In genomic region chr19:21505459-21506393, GRCh38 we compare ENCODE assay signal across 8 cellular contexts. TPM values are rescaled to one million over a fixed set of nuclear protein-coding genes. Genes with fewer than 3 reads are reported as not detected.
DNase-seq lines count a peak whose midpoint lies in the region; TF ChIP-seq lines count a peak whose summit lies in the region.

ZNF429 (plus strand) TSS chr19:21505602; CDS start chr19:21505772, 170 bp downstream.

- peak; percentile 85 for DNase-seq in GF-D8 (lab: John Stamatoyannopoulos, UW)
- DNase-seq in HEK293T (ENCODE audit: extremely low spot score), result peak; percentile 81
- peak; percentile 97 for DNase-seq in MV-4-11 (lab: John Stamatoyannopoulos, UW)
- DNase-seq in SK-N-DZ (ENCODE audit: low spot score), result peak; percentile 95
- DNase-seq in glomerular endothelial cell (ENCODE audit: extremely low read depth, low read depth, low spot score), result peak; percentile 25
- DNase-seq in nucleus accumbens (lab: John Stamatoyannopoulos, UW), result peak; percentile 45 to 97 (median 86)
- DNase-seq in superior temporal gyrus (ENCODE audit: extremely low spot score), result peak; percentile 98

- peaks cover 20% of the 10 kb centered on the region for H3K36me3 Mint-ChIP-seq in activated naive CD4-positive, alpha-beta T cell treated with anti-CD3 and anti-CD28 coated beads, Interleukin-2, amount 50 U/mL, for 24 hours

- H3K27me3 Mint-ChIP-seq in activated naive CD4-positive, alpha-beta T cell treated with anti-CD3 and anti-CD28 coated beads, Interleukin-2, amount 50 U/mL, for 24 hours, result no peaks in the 10 kb centered on the region

- peak within 1 kb of the TSS; percentile 98 for H3K27ac Mint-ChIP-seq in activated naive CD4-positive, alpha-beta T cell treated with anti-CD3 and anti-CD28 coated beads, Interleukin-2, amount 50 U/mL, for 24 hours

- CTCF ChIA-PET in HEK293T (lab: Yijun Ruan, JAX), result no interaction called here

- H3K4me1 Mint-ChIP-seq in activated naive CD4-positive, alpha-beta T cell treated with anti-CD3 and anti-CD28 coated beads, Interleukin-2, amount 50 U/mL, for 24 hours, result peaks cover 41% of the 10 kb centered on the region

- peak within 1 kb of the TSS; percentile 100 for H3K4me3 Mint-ChIP-seq in activated naive CD4-positive, alpha-beta T cell treated with anti-CD3 and anti-CD28 coated beads, Interleukin-2, amount 50 U/mL, for 24 hours

- POLR2A ChIA-PET in HEK293T (lab: Yijun Ruan, JAX), result interaction anchor here (1.0 kb wide), 1 partner anchor 176 kb away, joined by 3 read pairs; the partner anchor contains the start of gene ZNF708

- peaks cover 5% of the 10 kb centered on the region for H3K9me3 Mint-ChIP-seq in activated naive CD4-positive, alpha-beta T cell treated with anti-CD3 and anti-CD28 coated beads, Interleukin-2, amount 50 U/mL, for 24 hours

TF ChIP-seq in HEK293T, 16 proteins besides CTCF, POLR2A, EP300 and RAD21:
- TF ChIP-seq PKNOX1 (IDR thresholded peaks at IDR 0.05) (peak; percentile 98), FOXK2 (IDR thresholded peaks at IDR 0.05) (no peak), HDGF (IDR thresholded peaks at IDR 0.05; ENCODE audit: borderline replicate concordance) (no peak), SUZ12 (IDR thresholded peaks at IDR 0.05) (no peak), ZNF384 (IDR thresholded peaks at IDR 0.05) (no peak), TARDBP (IDR thresholded peaks at IDR 0.05) (no peak), ELF4 (IDR thresholded peaks at IDR 0.05) (peak; percentile 45), CTBP1 (IDR thresholded peaks at IDR 0.05; ENCODE audit: borderline replicate concordance) (no peak), FOXA1 (IDR thresholded peaks at IDR 0.05) (no peak), SP1 (IDR thresholded peaks at IDR 0.05) (no peak), LEF1 (IDR thresholded peaks at IDR 0.05; ENCODE audit: borderline replicate concordance) (no peak)

RNA-seq across cellular contexts. Expression of gene ZNF429, which starts in this region (rescaled TPM):
- polyA plus RNA-seq in SK-N-DZ (2014; cell fraction: cytosol; rRNA removed), result 9.8 and 13.1 TPM in 2 replicates
- 4.8 and 6.4 TPM in 2 replicates for polyA plus RNA-seq in SK-N-DZ (2014; cell fraction: nucleus; rRNA removed)
- 3.9 and 5.4 TPM in 2 replicates for total RNA-seq in glomerular endothelial cell

Comparison
In these comparisons a context has a peak if more than half of its experiments do, and no peak if none do; other contexts are left out.
1. Peak in every context shown above with its lines: DNase-seq.
2. DNase-seq: peak in every context shown above with its lines; median percentile 98 in superior temporal gyrus; 97 in MV-4-11; 95 in SK-N-DZ; 86 in nucleus accumbens; 85 in GF-D8; 81 in HEK293T; 25 in glomerular endothelial cell.